In genomic region chr14:52553671-52554575, GRCh38 we compare ENCODE assay signal across 8 cellular contexts. TPM values are rescaled to one million over a fixed set of nuclear protein-coding genes. Genes with fewer than 3 reads are reported as not detected.
DNase-seq lines count a peak whose midpoint lies in the region; ATAC-seq and TF ChIP-seq lines count a peak whose summit lies in the region.

No MANE protein-coding gene starts in this region.

- H3K36me3 ChIP-seq in HUES64 (ENCODE audit: insufficient read depth, low read length): no peaks in the 10 kb centered on the region
- no peaks in the 10 kb centered on the region for H3K36me3 ChIP-seq in NT2/D1 (ENCODE audit: insufficient read depth, insufficient read length, low read length)

- peaks cover 17% of the 10 kb centered on the region for H3K27me3 ChIP-seq in HUES64 (ENCODE audit: insufficient read depth, low read length)
- H3K27me3 ChIP-seq in NT2/D1 (ENCODE audit: insufficient read depth, insufficient read length): peaks cover 4% of the 10 kb centered on the region

- H3K9ac ChIP-seq in HUES64 (ENCODE audit: low read depth, low read length): peak overlapping the region; percentile 68
- peak overlapping the region; percentile 85 for H3K9ac ChIP-seq in NT2/D1 (ENCODE audit: insufficient read length, low read depth)

- H3K4me3 Mint-ChIP-seq in CD14-positive monocyte: peak overlapping the region; percentile 94
- H3K4me3 Mint-ChIP-seq in mesothelial cell of epicardium: peak overlapping the region; percentile 90

- peak overlapping the region; percentile 26 to 93 (median 79) for H3K27ac Mint-ChIP-seq in CD14-positive monocyte
- H3K27ac Mint-ChIP-seq in mesothelial cell of epicardium: peak overlapping the region; percentile 95

- H3K4me3 ChIP-seq in HUES64 (ENCODE audit: low read length) (peak overlapping the region; percentile 95), NT2/D1 (ENCODE audit: insufficient read length, low read depth) (peak overlapping the region; percentile 75), epithelial cell of esophagus (ENCODE audit: low read length) (peak overlapping the region; percentile 54)

- peaks cover 26% of the 10 kb centered on the region for H3K4me1 Mint-ChIP-seq in CD14-positive monocyte
- H3K4me1 Mint-ChIP-seq in mesothelial cell of epicardium: peaks cover 20% of the 10 kb centered on the region

- H3K36me3 Mint-ChIP-seq in CD14-positive monocyte (no peaks in the 10 kb centered on the region), mesothelial cell of epicardium (peaks cover 2% of the 10 kb centered on the region)

- 2% methylated on average over 21 of the region's 22 CpGs for WGBS in HUES64

- H3K4me1 ChIP-seq in HUES64 (ENCODE audit: insufficient read depth, low read length) (peaks cover 9% of the 10 kb centered on the region; the same call in 1 of the 2 replicates), NT2/D1 (ENCODE audit: insufficient read depth, insufficient read length) (no peaks in the 10 kb centered on the region)

- DNase-seq in CD14-positive monocyte (ENCODE audit: low spot score) (peak; percentile 78), NT2/D1 (ENCODE audit: low read depth, low spot score) (peak; percentile 30), activated T-cell treated with anti-CD3 and anti-CD28 coated beads for 48 hours (ENCODE audit: low read depth) (peak; percentile 64), epithelial cell of esophagus (ENCODE audit: low read depth) (peak; percentile 95), mesothelial cell of epicardium (ENCODE audit: low spot score in 2 of 2, unreplicated experiment in 2 of 2) (peak; percentile 93)
- peak; percentile 57 for DNase-seq in stimulated activated CD8-positive, alpha-beta memory T cell treated with anti-CD3 and anti-CD28 coated beads, Interleukin-12 subunit alpha, Interleukin-12 subunit beta, amount 100 ng/mL, for 4 hours (ENCODE audit: low read depth)

- intact Hi-C loops in CD14-positive monocyte (cut with micrococcal nuclease): loop anchor here (5.0 to 10.0 kb wide), 5 partner anchors 151 to 1888 kb away; partner anchors contain the start of genes CNIH1 (in 1 of the 2), GNPNAT1 (in 1 of the 2), PSMC6 (in 1 of the 2) and PTGER2 (in 1 of the 2)

- peaks cover 0 to 6% (median 5%) of the 10 kb centered on the region in 3 donors for H3K27me3 Mint-ChIP-seq in CD14-positive monocyte (ENCODE audit: low read depth in 3 of 3)
- H3K27me3 Mint-ChIP-seq in mesothelial cell of epicardium (ENCODE audit: low read depth): no peaks in the 10 kb centered on the region

- H3K9me3 Mint-ChIP-seq in CD14-positive monocyte: peaks cover under 1 to 10% (median 4%) of the 10 kb centered on the region in 7 donors
- H3K9me3 Mint-ChIP-seq in mesothelial cell of epicardium: peaks cover 7% of the 10 kb centered on the region

- H3K9me3 ChIP-seq in HUES64 (ENCODE audit: insufficient read depth, low read depth, low read length): no peaks in the 10 kb centered on the region; the same call in 1 of the 2 replicates
- no peaks in the 10 kb centered on the region for H3K9me3 ChIP-seq in NT2/D1 (ENCODE audit: insufficient read depth, low read length)

- no peak for ATAC-seq in GM19452 (IDR thresholded peaks at IDR 0.05; ENCODE audit: unreplicated experiment)

- TF ChIP-seq CTCF in CD14-positive monocyte (IDR thresholded peaks at IDR 0.05) (no peak), epithelial cell of esophagus (IDR thresholded peaks at IDR 0.05; ENCODE audit: insufficient read depth, low read depth, low read length, missing control alignments) (no peak), mesothelial cell of epicardium (IDR thresholded peaks at IDR 0.05; ENCODE audit: unreplicated experiment) (no peak)

- no peak overlapping the region for H3K27ac ChIP-seq in HUES64 (ENCODE audit: low read depth, low read length)

RNA-seq across cellular contexts. Expression of gene GPR137C, which starts 1.3 kb away (rescaled TPM):
- polyA plus RNA-seq in CD14-positive monocyte: not detected
- polyA plus RNA-seq in HUES64 (2013, experiment 1 of 2): 2.4 TPM
- polyA plus RNA-seq in HUES64 (2013, experiment 2 of 2): 2.2 TPM
- 3.5 to 4.1 TPM (median 3.8 TPM) in 3 replicates for total RNA-seq in mesothelial cell of epicardium

RNA-seq across cellular contexts. Expression of gene TXNDC16, which starts 1.6 kb away (rescaled TPM):
- polyA plus RNA-seq in CD14-positive monocyte: 1 to 10 TPM; 2.6 to 4.1 TPM
- 8.7 TPM for polyA plus RNA-seq in HUES64 (2013, experiment 1 of 2)
- 11.0 TPM for polyA plus RNA-seq in HUES64 (2013, experiment 2 of 2)
- 11.5 to 12.7 TPM (median 12.6 TPM) in 3 replicates for total RNA-seq in mesothelial cell of epicardium

Comparison
In these comparisons a context has a peak if more than half of its experiments do, and no peak if none do; other contexts are left out.
1. DNase-seq: peak in every context shown above with its lines; median percentile 95 in epithelial cell of esophagus; 93 in mesothelial cell of epicardium; 78 in CD14-positive monocyte; 64 in activated T-cell treated with anti-CD3 and anti-CD28 coated beads for 48 hours; 57 in stimulated activated CD8-positive, alpha-beta memory T cell treated with anti-CD3 and anti-CD28 coated beads, Interleukin-12 subunit alpha, Interleukin-12 subunit beta, amount 100 ng/mL, for 4 hours; 30 in NT2/D1.